In the genomic region with DNA sequence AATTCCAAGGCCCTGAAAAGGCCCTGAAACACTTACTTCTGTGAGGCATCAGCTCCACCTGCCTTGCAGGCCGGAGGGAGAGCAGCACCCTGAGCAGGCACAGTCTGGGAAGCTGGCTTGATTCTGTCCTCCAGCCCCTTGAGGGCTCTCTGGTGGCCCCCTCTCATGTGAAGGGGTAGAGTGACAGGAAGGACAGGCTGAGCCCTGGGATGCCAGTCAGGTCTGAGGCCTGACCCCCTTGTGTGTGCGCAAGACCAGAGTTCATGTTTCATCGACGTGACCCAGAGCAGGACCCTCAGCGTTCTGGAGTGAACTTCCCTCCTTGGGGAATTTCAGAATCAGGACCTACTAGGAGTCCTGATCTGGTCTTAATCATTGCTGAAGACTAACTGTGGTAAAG, we compare ENCODE assay signal across 22 cellular contexts. TPM values are rescaled to one million over a fixed set of nuclear protein-coding genes. Genes with fewer than 3 reads are reported as not detected.
DNase-seq lines count a peak whose midpoint lies in the region; FAIRE-seq and TF ChIP-seq lines count a peak whose summit lies in the region.
"Had no signal": no experiment of that assay in that cellular context is flagged by ENCODE, and none has a peak within 500 bp of the region (broad histone marks: within the 10 kb centered on the region; RNA-seq: fewer than 3 reads in every experiment).

No MANE protein-coding gene starts in this region.

- H4K8ac ChIP-seq in neuronal stem cell (ENCODE audit: low read depth, low read length) (no peak overlapping the region), mesenchymal stem cell (ENCODE audit: low read length) (no peak overlapping the region)

- no peak overlapping the region for H2BK12ac ChIP-seq in neuronal stem cell (ENCODE audit: low read length)
- no peak overlapping the region for H2BK12ac ChIP-seq in mesenchymal stem cell (ENCODE audit: low read length in 2 of 2)

- TF ChIP-seq CTCF in astrocyte (IDR thresholded peaks at IDR 0.05; ENCODE audit: insufficient read depth, low read depth, low read length) (no peak), coronary artery (IDR thresholded peaks at IDR 0.05) (no peak), PC-9 (conservative IDR thresholded peaks at IDR 0.05) (no peak)

- H3K27me3 ChIP-seq in astrocyte (ENCODE audit: insufficient read depth, low read length) (no peaks in the 10 kb centered on the region), neuronal stem cell (ENCODE audit: control insufficient read depth in 3 of 3, insufficient read depth in 3 of 3, low read depth in 1 of 3, low read length in 3 of 3) (peaks cover 0 to 26% (median 0%) of the 10 kb centered on the region in 3 experiments), mesenchymal stem cell (ENCODE audit: control insufficient read depth in 1 of 2, insufficient read depth in 1 of 2, low read length in 2 of 2) (no peaks in the 10 kb centered on the region), PC-9 (ENCODE audit: insufficient read depth, low read depth) (no peaks in the 10 kb centered on the region)

- POLR2A ChIA-PET in PC-9 (lab: Charles Lee; ENCODE audit: unreplicated experiment): no interaction called here

- H2AK5ac ChIP-seq in neuronal stem cell (ENCODE audit: low read depth, low read length): no peak overlapping the region
- H2AK5ac ChIP-seq in mesenchymal stem cell (ENCODE audit: low read length, severe bottlenecking): no peak overlapping the region

- H3K36me3 ChIP-seq in astrocyte (ENCODE audit: insufficient read depth, low read length): no peaks in the 10 kb centered on the region
- no peaks in the 10 kb centered on the region for H3K36me3 ChIP-seq in neuronal stem cell (replicated peaks in 1 of 2; ENCODE audit: control insufficient read depth in 2 of 2, insufficient read depth in 2 of 2, low read length in 2 of 2)
- no peaks in the 10 kb centered on the region for H3K36me3 ChIP-seq in mesenchymal stem cell (ENCODE audit: control insufficient read depth in 1 of 2, insufficient read depth in 2 of 2, low read depth in 1 of 2, low read length in 2 of 2)
- no peaks in the 10 kb centered on the region for H3K36me3 ChIP-seq in PC-9 (ENCODE audit: low read depth)

- no peaks in the 10 kb centered on the region for H3K9me3 Mint-ChIP-seq in astrocyte (ENCODE audit: unreplicated experiment)
- H3K9me3 Mint-ChIP-seq: CD4-positive, alpha-beta T cell had no signal

- no TSS peak for BruUV-seq in PC-9 (replicated peaks; lab: Mats Ljungman, UMichigan)

- H3K4me3 ChIP-seq in astrocyte (ENCODE audit: insufficient read depth, low read depth, low read length): no peak overlapping the region
- no peak overlapping the region for H3K4me3 ChIP-seq in coronary artery
- no peak overlapping the region for H3K4me3 ChIP-seq in neuronal stem cell (ENCODE audit: low read length in 2 of 2)
- no peak overlapping the region for H3K4me3 ChIP-seq in mesenchymal stem cell (ENCODE audit: insufficient read depth in 1 of 2, low read depth in 1 of 2, low read length in 2 of 2)
- no peak overlapping the region for H3K4me3 ChIP-seq in PC-9
- H3K4me3 ChIP-seq: GM23248 had no signal

- peak overlapping the region; percentile 2 for H3K18ac ChIP-seq in neuronal stem cell (ENCODE audit: low read length)
- no peak overlapping the region for H3K18ac ChIP-seq in mesenchymal stem cell (ENCODE audit: low read depth in 1 of 2, low read length in 2 of 2)

- no peaks in the 10 kb centered on the region for H3K27me3 Mint-ChIP-seq in astrocyte (ENCODE audit: low read depth, unreplicated experiment)

- no CpG with 5 or more reads among the region's 5 CpGs for WGBS in neuronal stem cell (ENCODE audit: extremely low coverage in 2 of 2, insufficient read length in 2 of 2, insufficient replicate concordance in 1 of 2), 2 donors
- WGBS in mesenchymal stem cell: 89% methylated on average over 5 of the region's 5 CpGs

- peak overlapping the region; percentile 5 for H3K23ac ChIP-seq in neuronal stem cell (ENCODE audit: low read depth, low read length, poor library complexity)
- H3K23ac ChIP-seq in mesenchymal stem cell (ENCODE audit: low read length in 2 of 2): no peak overlapping the region

- H4K91ac ChIP-seq in neuronal stem cell (ENCODE audit: low read depth, low read length, poor library complexity) (no peak overlapping the region), mesenchymal stem cell (ENCODE audit: low read length) (no peak overlapping the region)

- H3K4me1 ChIP-seq in astrocyte (ENCODE audit: insufficient read depth, low read length) (peaks cover 23% of the 10 kb centered on the region), neuronal stem cell (ENCODE audit: control insufficient read depth in 2 of 2, insufficient read depth in 1 of 2, low read depth in 1 of 2, low read length in 2 of 2) (peaks cover 4 to 9% of the 10 kb centered on the region in 2 donors), mesenchymal stem cell (ENCODE audit: control insufficient read depth, insufficient read depth, low read depth, low read length) (peaks cover 19% of the 10 kb centered on the region), PC-9 (replicated peaks; ENCODE audit: insufficient read depth) (no peaks in the 10 kb centered on the region)

- H3K79me2 ChIP-seq in astrocyte (ENCODE audit: insufficient read depth, low read length) (no peaks in the 10 kb centered on the region), PC-9 (ENCODE audit: low read depth) (no peaks in the 10 kb centered on the region)

- H4K20me1 ChIP-seq in astrocyte (ENCODE audit: insufficient read depth, low read length): no peaks in the 10 kb centered on the region
- no peaks in the 10 kb centered on the region for H4K20me1 ChIP-seq in PC-9 (ENCODE audit: insufficient read depth)

- no peaks in the 10 kb centered on the region for H3F3A ChIP-seq in PC-9 (ENCODE audit: insufficient read depth, low read depth)

- H3K4me3 Mint-ChIP-seq in astrocyte (ENCODE audit: unreplicated experiment): peak overlapping the region; percentile 31
- H3K4me3 Mint-ChIP-seq: CD4-positive, alpha-beta T cell had no signal

- H3K4me1 Mint-ChIP-seq in astrocyte (ENCODE audit: low read depth, unreplicated experiment): peaks cover 57% of the 10 kb centered on the region

- H2BK120ac ChIP-seq in neuronal stem cell (ENCODE audit: low read depth, low read length) (no peak overlapping the region), mesenchymal stem cell (ENCODE audit: low read depth, low read length) (no peak overlapping the region)

- H3K79me1 ChIP-seq in neuronal stem cell (ENCODE audit: low read depth, low read length) (no peaks in the 10 kb centered on the region), mesenchymal stem cell (replicated peaks; ENCODE audit: low read length, poor library complexity, severe bottlenecking) (no peaks in the 10 kb centered on the region)

- intact Hi-C loops in PC-9 (cut with micrococcal nuclease; ENCODE audit: unreplicated experiment): no loop called here

- H3K27ac Mint-ChIP-seq in astrocyte (ENCODE audit: unreplicated experiment): peak overlapping the region; percentile 85
- H3K27ac Mint-ChIP-seq: CD4-positive, alpha-beta T cell had no signal

- H3K9me2 ChIP-seq in PC-9 (ENCODE audit: insufficient read depth): no peaks in the 10 kb centered on the region

- H2AFZ ChIP-seq in astrocyte (ENCODE audit: low read depth, low read length): no peak overlapping the region
- no peak overlapping the region for H2AFZ ChIP-seq in neuronal stem cell (ENCODE audit: low read length)
- no peak overlapping the region for H2AFZ ChIP-seq in mesenchymal stem cell (ENCODE audit: low read depth, low read length)
- no peak overlapping the region for H2AFZ ChIP-seq in PC-9
- H2AFZ ChIP-seq: GM23248 had no signal

- no peak overlapping the region for H3K27ac ChIP-seq in astrocyte (ENCODE audit: low read depth, low read length)
- H3K27ac ChIP-seq in coronary artery: no peak overlapping the region
- no peak overlapping the region for H3K27ac ChIP-seq in neuronal stem cell (replicated peaks; ENCODE audit: low read length)
- H3K27ac ChIP-seq in mesenchymal stem cell (ENCODE audit: low read length, poor library complexity, severe bottlenecking): no peak overlapping the region
- no peak overlapping the region for H3K27ac ChIP-seq in PC-9
- H3K27ac ChIP-seq: C4-2B, GM23248, HL-60 had no signal

- H2BK5ac ChIP-seq in neuronal stem cell (ENCODE audit: low read length): no peak overlapping the region
- H2BK5ac ChIP-seq in mesenchymal stem cell (ENCODE audit: low read depth, low read length, poor library complexity, severe bottlenecking): no peak overlapping the region

- no peak overlapping the region for H3K4ac ChIP-seq in neuronal stem cell (ENCODE audit: low read length)
- no peak overlapping the region for H3K4ac ChIP-seq in mesenchymal stem cell (ENCODE audit: low read depth in 1 of 2, low read length in 2 of 2)

- H3K36me3 Mint-ChIP-seq in astrocyte (ENCODE audit: low read depth, unreplicated experiment): no peaks in the 10 kb centered on the region

- no peak for FAIRE-seq in astrocyte (lab: Jason Lieb, UNC)
- FAIRE-seq: A204.1, D721Med, G401.6, GM12891, GM19239, H54 had no signal

- H3K14ac ChIP-seq in neuronal stem cell (ENCODE audit: low read length) (no peak overlapping the region), mesenchymal stem cell (ENCODE audit: low read length in 2 of 2) (no peak overlapping the region)

- CTCF ChIA-PET in PC-9 (lab: Charles Lee): interaction anchor here (0.5 kb wide), 1 partner anchor 220 kb away, joined by 3 read pairs; no protein-coding TSS in a partner anchor

- H3K4me2 ChIP-seq in astrocyte (ENCODE audit: low read length) (no peak overlapping the region), neuronal stem cell (ENCODE audit: insufficient read depth, low read length, poor library complexity, severe bottlenecking) (no peak overlapping the region), mesenchymal stem cell (ENCODE audit: low read length, poor library complexity, severe bottlenecking) (no peak overlapping the region), PC-9 (no peak overlapping the region)

- H2BK15ac ChIP-seq in neuronal stem cell (ENCODE audit: low read length) (no peak overlapping the region), mesenchymal stem cell (ENCODE audit: low read depth, poor library complexity, severe bottlenecking) (no peak overlapping the region)

- DNase-seq in astrocyte (ENCODE audit: low read depth) (no peak), coronary artery (ENCODE audit: low spot score) (peak; percentile 55), neuronal stem cell (ENCODE audit: low spot score) (no peak), mesenchymal stem cell (no peak), kidney tubule cell (ENCODE audit: low spot score) (no peak), PC-9 (no peak)
- DNase-seq: AML-193; Caco-2; CD4-positive, alpha-beta T cell; GM23248; HCEC 1CT; IMR-90 had no signal

- no peaks in the 10 kb centered on the region for H3K9me3 ChIP-seq in astrocyte (ENCODE audit: insufficient read depth, low read depth, low read length)
- no peaks in the 10 kb centered on the region for H3K9me3 ChIP-seq in neuronal stem cell (replicated peaks in 1 of 2; ENCODE audit: control insufficient read depth in 2 of 2, insufficient read depth in 1 of 2, low read depth in 1 of 2, low read length in 2 of 2)
- H3K9me3 ChIP-seq in mesenchymal stem cell (ENCODE audit: control insufficient read depth, low read length): no peaks in the 10 kb centered on the region
- H3K9me3 ChIP-seq in PC-9 (ENCODE audit: insufficient read depth, low read depth): no peaks in the 10 kb centered on the region
- H3K9me3 ChIP-seq: Caco-2 had no signal

- H3K9ac ChIP-seq in astrocyte (ENCODE audit: low read length) (no peak overlapping the region), neuronal stem cell (ENCODE audit: low read depth, low read length, poor library complexity) (no peak overlapping the region), mesenchymal stem cell (ENCODE audit: low read length) (no peak overlapping the region)
- H3K9ac ChIP-seq: GM23248 had no signal

RNA-seq across cellular contexts. Expression of gene RNASE8, which starts 1.3 kb away (rescaled TPM):
- total RNA-seq in astrocyte: not detected in 2 replicates
- not detected for polyA plus RNA-seq in neuronal stem cell (2013, experiment 1 of 2)
- polyA plus RNA-seq in neuronal stem cell (2013, experiment 2 of 2): not detected
- not detected for polyA plus RNA-seq in mesenchymal stem cell (2013, experiment 1 of 2)
- not detected for polyA plus RNA-seq in mesenchymal stem cell (2013, experiment 2 of 2)
- total RNA-seq in PC-9 (2021): not detected in 2 replicates
- total RNA-seq: Caco-2; CD4-positive, alpha-beta T cell; GM23248; HT1080; IMR-90 had no signal
- polyA plus RNA-seq: BJ, GM23248, IMR-90 had no signal

RNA-seq across cellular contexts. Expression of gene ARHGEF40, which starts 11.2 kb away (rescaled TPM):
- total RNA-seq in astrocyte (99.9 and 129 TPM in 2 replicates), PC-9 (2021) (12.7 and 13.0 TPM in 2 replicates)
- polyA plus RNA-seq in neuronal stem cell (2013, experiment 1 of 2): 34.7 TPM
- 34.1 TPM for polyA plus RNA-seq in neuronal stem cell (2013, experiment 2 of 2)
- polyA plus RNA-seq in mesenchymal stem cell (2013, experiment 1 of 2): 30.1 TPM
- 27.5 TPM for polyA plus RNA-seq in mesenchymal stem cell (2013, experiment 2 of 2)

RNA-seq across cellular contexts. Expression of gene RNASE7, which starts 16.7 kb away (rescaled TPM):
- total RNA-seq in astrocyte (0.19 TPM in 1 of 2 replicates, not detected in the other), PC-9 (2021) (not detected in 2 replicates)
- not detected for polyA plus RNA-seq in neuronal stem cell (2013, experiment 1 of 2)
- polyA plus RNA-seq in neuronal stem cell (2013, experiment 2 of 2): not detected
- not detected for polyA plus RNA-seq in mesenchymal stem cell (2013, experiment 1 of 2)
- not detected for polyA plus RNA-seq in mesenchymal stem cell (2013, experiment 2 of 2)
- total RNA-seq: Caco-2; CD4-positive, alpha-beta T cell; GM23248; HT1080; IMR-90 had no signal
- polyA plus RNA-seq: BJ, GM23248, IMR-90 had no signal

RNA-seq across cellular contexts. Expression of gene RNASE13, which starts 24.3 kb away (rescaled TPM):
- total RNA-seq in astrocyte: not detected in 2 replicates
- 0.01 TPM for polyA plus RNA-seq in neuronal stem cell (2013, experiment 1 of 2)
- polyA plus RNA-seq in neuronal stem cell (2013, experiment 2 of 2): not detected
- polyA plus RNA-seq in mesenchymal stem cell (2013, experiment 1 of 2): not detected
- polyA plus RNA-seq in mesenchymal stem cell (2013, experiment 2 of 2): not detected
- total RNA-seq in PC-9 (2021): not detected in 2 replicates
- total RNA-seq: Caco-2; CD4-positive, alpha-beta T cell; GM23248; HT1080; IMR-90 had no signal
- polyA plus RNA-seq: BJ, GM23248, IMR-90 had no signal

RNA-seq across cellular contexts. Expression of gene TPPP2, which starts 28.9 kb away (rescaled TPM):
- total RNA-seq in astrocyte: not detected in 2 replicates
- not detected for polyA plus RNA-seq in neuronal stem cell (2013, experiment 1 of 2)
- not detected for polyA plus RNA-seq in neuronal stem cell (2013, experiment 2 of 2)
- not detected for polyA plus RNA-seq in mesenchymal stem cell (2013, experiment 1 of 2)
- not detected for polyA plus RNA-seq in mesenchymal stem cell (2013, experiment 2 of 2)
- total RNA-seq in PC-9 (2021): not detected in 2 replicates
- total RNA-seq: Caco-2; CD4-positive, alpha-beta T cell; GM23248; HT1080; IMR-90 had no signal
- polyA plus RNA-seq: BJ, GM23248, IMR-90 had no signal
